ENCODE assay signal across 28 cellular contexts in genomic region chr13:41111454-41111853, GRCh38. TPM values are rescaled to one million over a fixed set of nuclear protein-coding genes. Genes with fewer than 3 reads are reported as not detected.
DNase-seq lines count a peak whose midpoint lies in the region; ATAC-seq and TF ChIP-seq lines count a peak whose summit lies in the region.
"Had no signal": no experiment of that assay in that cellular context is flagged by ENCODE, and none has a peak within 500 bp of the region (broad histone marks: within the 10 kb centered on the region; RNA-seq: fewer than 3 reads in every experiment).

No MANE protein-coding gene starts in this region.

- TF ChIP-seq CTCF in foreskin fibroblast (IDR thresholded peaks at IDR 0.05; ENCODE audit: low read depth, low read length), result no peak
- TF ChIP-seq CTCF in suprapubic skin (IDR thresholded peaks at IDR 0.05), result no peak
- no peak for TF ChIP-seq CTCF in spleen (IDR thresholded peaks at IDR 0.05 in 8 of 11, conservative IDR thresholded peaks at IDR 0.05 in 3 of 11)

- intact Hi-C loops in spleen (cut with DNase I; ENCODE audit: low total_unique reads), result no loop called here
- intact Hi-C loops in right cardiac atrium (cut with DNase I), result no loop called here

- ATAC-seq in GM21528 (IDR thresholded peaks at IDR 0.05; ENCODE audit: low FRiP score, unreplicated experiment), result no peak
- no peak for ATAC-seq in right cardiac atrium
- ATAC-seq: activated CD8-positive, alpha-beta memory T cell treated with anti-CD3 and anti-CD28 coated beads, Interleukin-2, amount 10 ng/mL, durations not matched to agents 7 days and 5 days; activated T-cell treated with anti-CD3 and anti-CD28 coated beads, Interleukin-2, amount 50 U/mL, for 72 hours; K562; left lung; WTC11 had no signal

- TF ChIP-seq POLR2A in suprapubic skin (IDR thresholded peaks at IDR 0.05), result no peak
- no peak for TF ChIP-seq POLR2A in spleen (IDR thresholded peaks at IDR 0.05)

- no peak for TF ChIP-seq EP300 in suprapubic skin (IDR thresholded peaks at IDR 0.05)

- H3K4me1 ChIP-seq in suprapubic skin, result no peaks in the 10 kb centered on the region
- H3K4me1 ChIP-seq in spleen, result no peaks in the 10 kb centered on the region
- H3K4me1 ChIP-seq in right cardiac atrium (ENCODE audit: control insufficient read depth, insufficient read depth, low read length), result no peaks in the 10 kb centered on the region
- H3K4me1 ChIP-seq: left lung, stomach, tibial artery had no signal

- H3K27me3 ChIP-seq in MG63 (no peaks in the 10 kb centered on the region), suprapubic skin (no peaks in the 10 kb centered on the region), spleen (replicated peaks in 1 of 7) (no peaks in the 10 kb centered on the region), right cardiac atrium (ENCODE audit: control insufficient read depth, insufficient read depth) (no peaks in the 10 kb centered on the region)
- H3K27me3 ChIP-seq: cardiac muscle cell, left lung, stomach, tibial artery had no signal

- H3K9me3 ChIP-seq in MG63 (no peaks in the 10 kb centered on the region), suprapubic skin (no peaks in the 10 kb centered on the region), spleen (no peaks in the 10 kb centered on the region), right cardiac atrium (ENCODE audit: control insufficient read depth, low read length) (no peaks in the 10 kb centered on the region)
- H3K9me3 ChIP-seq: left lung, stomach, tibial artery had no signal

- DNase-seq in EL (peak; percentile 40), MG63 (peak; percentile 37), amniotic epithelial cell (ENCODE audit: low read depth) (peak; percentile 66), foreskin fibroblast (peak; percentile 13 to 55), suprapubic skin (ENCODE audit: low spot score in 2 of 2) (no peak), spleen (no peak), right cardiac atrium (no peak)
- DNase-seq: activated CD4-positive, alpha-beta T cell treated with anti-CD3 and anti-CD28 coated beads, Interleukin-2, amount 50 U/mL, for 1 hour; activated CD8-positive, alpha-beta memory T cell treated with anti-CD3 and anti-CD28 coated beads, Interleukin-2, amount 10 ng/mL, durations not matched to agents 7 days and 5 days; activated naive CD4-positive, alpha-beta T cell; activated T-cell treated with anti-CD3 and anti-CD28 coated beads, Interleukin-2, amount 50 U/mL, for 72 hours; amniotic stem cell; DMS153; effector memory CD4-positive, alpha-beta T cell; erythroblast; left lung; MM.1S; NK-92 treated with Interleukin-12 subunit alpha and Interleukin-12 subunit beta, amount 100 ng/mL, for 24 hours; stimulated activated CD8-positive, alpha-beta memory T cell treated with anti-CD3 and anti-CD28 coated beads, Interleukin-4, amount 100 ng/mL, for 48 hours; stomach; T1000; tibial artery had no signal

- H3K27ac ChIP-seq in suprapubic skin (no peak overlapping the region), spleen (no peak overlapping the region), right cardiac atrium (ENCODE audit: low read length) (no peak overlapping the region)
- H3K27ac ChIP-seq: cardiac muscle cell, coronary artery, left lung, skin epidermis, stomach, tibial artery had no signal

- 63% methylated on average over 7 of the region's 7 CpGs for WGBS in suprapubic skin
- 87 to 97% (median 93%) methylated on average over 7 of the region's 7 CpGs for WGBS in spleen, 5 donors
- 88% methylated on average over 7 of the region's 7 CpGs for WGBS in right cardiac atrium

- H3K36me3 ChIP-seq in MG63, result no peaks in the 10 kb centered on the region
- H3K36me3 ChIP-seq in suprapubic skin, result no peaks in the 10 kb centered on the region
- H3K36me3 ChIP-seq in spleen, result no peaks in the 10 kb centered on the region
- H3K36me3 ChIP-seq: cardiac muscle cell, left lung, stomach, tibial artery had no signal

- H3K4me3 ChIP-seq in MG63, result no peak overlapping the region
- no peak overlapping the region for H3K4me3 ChIP-seq in foreskin fibroblast (ENCODE audit: low read depth in 1 of 2, low read length in 2 of 2)
- no peak overlapping the region for H3K4me3 ChIP-seq in suprapubic skin
- H3K4me3 ChIP-seq in spleen, result no peak overlapping the region
- no peak overlapping the region for H3K4me3 ChIP-seq in right cardiac atrium (ENCODE audit: low read length)
- H3K4me3 ChIP-seq: cardiac muscle cell, coronary artery, K562, left lung, skin epidermis, stomach, tibial artery had no signal

RNA-seq across cellular contexts. Expression of gene KBTBD6, which starts 21.1 kb away (rescaled TPM):
- total RNA-seq in MG63 (2014; rRNA removed; shearing (Covaris generic); ENCODE audit: low replicate concordance), result 8.2 and 11.8 TPM in 2 replicates
- total RNA-seq in suprapubic skin (1 to 10 TPM; 3.7 to 7.3 (median 5.0) TPM), spleen (10 to 100 TPM in 1 of 7 donors, 1 to 10 TPM in 6; 5.0 to 10.0 (median 6.0) TPM), right cardiac atrium (10 to 100 TPM in 3 of 4 donors, 1 to 10 TPM in 1; 8.7 to 15.7 (median 14.2) TPM)
- polyA plus RNA-seq in spleen (1 to 10 TPM; 2.4 to 3.8 (median 3.7) TPM), right cardiac atrium (6.6 TPM)

RNA-seq across cellular contexts. Expression of gene WBP4, which starts 50.1 kb away (rescaled TPM):
- 10.5 and 15.7 TPM in 2 replicates for total RNA-seq in MG63 (2014; rRNA removed; shearing (Covaris generic); ENCODE audit: low replicate concordance)
- total RNA-seq in suprapubic skin (10 to 100 TPM in 3 of 4 donors, 1 to 10 TPM in 1; 6.1 to 14.6 (median 11.5) TPM), spleen (1 to 10 TPM; 7.0 to 9.2 (median 8.0) TPM), right cardiac atrium (10 to 100 TPM; 16.6 to 18.6 (median 16.9) TPM)
- polyA plus RNA-seq in spleen (1 to 10 TPM; 7.9 to 9.1 (median 9.0) TPM), right cardiac atrium (21.0 TPM)

Comparison
In these comparisons a context has a peak if more than half of its experiments do, and no peak if none do; other contexts are left out.
1. DNase-seq: peak in EL (single experiment), MG63 (single experiment), amniotic epithelial cell (single experiment) and foreskin fibroblast (2 of 2); none in suprapubic skin (0 of 2), spleen (single experiment) and right cardiac atrium (0 of 3).